1 cellular context compared by ENCODE assay signal in genomic region chr19:13665125-13665903, GRCh38.
TF ChIP-seq lines count a peak whose summit lies in the region.

No MANE protein-coding gene starts in this region.

TF ChIP-seq in WTC11, 78 proteins besides CTCF, POLR2A, EP300 and RAD21 (continued from another document):
- TF ChIP-seq RELA (CRISPR knock-in tag; IDR thresholded peaks at IDR 0.05; ENCODE audit: borderline replicate concordance): no peak
- no peak for TF ChIP-seq ZNF671 (CRISPR knock-in tag; IDR thresholded peaks at IDR 0.05)
